Comparison of ENCODE assay signal across 1 cellular context in the genomic region with DNA sequence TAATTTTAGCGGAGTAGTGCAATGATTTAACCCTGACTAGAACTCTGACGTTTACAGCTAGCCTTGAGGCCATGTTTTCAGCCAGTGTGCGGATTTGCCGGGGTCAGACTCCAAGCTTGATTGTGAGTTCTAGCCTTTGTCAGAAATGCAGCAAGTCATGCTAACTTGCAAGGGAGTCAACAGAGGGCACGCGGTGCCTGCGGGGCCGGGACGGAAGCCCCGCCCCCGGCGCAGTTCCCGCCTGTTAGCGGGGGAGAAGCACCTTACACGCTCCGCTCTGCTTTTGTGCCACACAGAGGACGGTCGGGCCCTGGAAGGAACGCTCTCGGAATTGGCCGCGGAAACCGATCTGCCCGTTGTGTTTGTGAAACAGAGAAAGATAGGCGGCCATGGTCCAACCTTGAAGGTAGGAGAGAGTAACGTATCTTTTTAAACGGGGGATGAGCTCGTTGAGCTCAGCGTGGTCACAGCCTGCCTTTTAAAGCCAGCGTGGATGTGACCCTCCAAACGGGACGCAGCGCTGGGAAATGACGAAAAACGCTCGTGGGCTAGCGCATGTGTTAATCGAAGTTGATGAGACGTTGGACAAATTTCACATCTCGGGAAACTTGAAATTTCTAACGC.
A peak's percentile ranks its signal among the peaks of the same experiment; 100 is the strongest.
TF ChIP-seq lines count a peak whose summit lies in the region.

No MANE protein-coding gene starts in this region.

TF ChIP-seq in IMR-90, 13 proteins besides CTCF, POLR2A, EP300 and RAD21 (continued from another document):
- TF ChIP-seq USF2 (IDR thresholded peaks at IDR 0.05; ENCODE audit: low read depth, low read length) (peak; percentile 18; the same call in 1 of the 2 replicates), MXI1 (IDR thresholded peaks at IDR 0.05; ENCODE audit: borderline replicate concordance, low read depth, low read length) (peak; percentile 93), MAFK (IDR thresholded peaks at IDR 0.05; ENCODE audit: low read depth, low read length) (no peak), CEBPB (IDR thresholded peaks at IDR 0.05; ENCODE audit: low read depth, low read length) (no peak), FOS (IDR thresholded peaks at IDR 0.05; ENCODE audit: low read depth, low read length) (no peak), CHD1 (IDR thresholded peaks at IDR 0.05; ENCODE audit: low read depth, low read length) (peak; percentile 40), SMC3 (IDR thresholded peaks at IDR 0.05; ENCODE audit: low read depth, low read length) (no peak), RCOR1 (IDR thresholded peaks at IDR 0.05; ENCODE audit: insufficient replicate concordance, low read length) (no peak), NFE2L2 (IDR thresholded peaks at IDR 0.05; ENCODE audit: low read depth, low read length) (peak; percentile 79), BHLHE40 (IDR thresholded peaks at IDR 0.05; ENCODE audit: low read depth, low read length) (no peak), MAZ (IDR thresholded peaks at IDR 0.05; ENCODE audit: borderline replicate concordance, low read depth, low read length) (peak; percentile 37; the same call in 1 of the 2 replicates)
